Comparison of ENCODE assay signal across 23 cellular contexts in genomic region chrX:129763666-129764065, GRCh38. TPM values are rescaled to one million over a fixed set of nuclear protein-coding genes. Genes with fewer than 3 reads are reported as not detected.
DNase-seq lines count a peak whose midpoint lies in the region; ATAC-seq, FAIRE-seq and TF ChIP-seq lines count a peak whose summit lies in the region.
"Had no signal": no experiment of that assay in that cellular context is flagged by ENCODE, and none has a peak within 500 bp of the region (broad histone marks: within the 10 kb centered on the region; RNA-seq: fewer than 3 reads in every experiment).

No MANE protein-coding gene starts in this region.

- H3K4me3 Mint-ChIP-seq in dendritic cell treated with granulocyte-macrophage colony-stimulating factor and Interleukin-4, amounts not matched to agents 40 ng/mL and 50 ng/mL, for 4 days = no peak overlapping the region
- H3K4me3 Mint-ChIP-seq: CD4-positive, alpha-beta memory T cell had no signal

- intact Hi-C loops in HepG2 (cut with micrococcal nuclease; ENCODE audit: unreplicated experiment) = no loop called here
- intact Hi-C loops in right lobe of liver (cut with DNase I) = no loop called here
- intact Hi-C loops in OCI-LY7 (cut with micrococcal nuclease; ENCODE audit: unreplicated experiment) = no loop called here
- intact Hi-C loops in dendritic cell treated with granulocyte-macrophage colony-stimulating factor and Interleukin-4, amounts not matched to agents 40 ng/mL and 50 ng/mL, for 4 days (cut with micrococcal nuclease) = no loop called here

- H3K4me2 ChIP-seq in HepG2 (ENCODE audit: low read depth, low read length) (no peak overlapping the region), OCI-LY7 (ENCODE audit: low read length) (no peak overlapping the region)

- H3K36me3 Mint-ChIP-seq in dendritic cell treated with granulocyte-macrophage colony-stimulating factor and Interleukin-4, amounts not matched to agents 40 ng/mL and 50 ng/mL, for 4 days (ENCODE audit: low read depth) = no peaks in the 10 kb centered on the region
- H3K36me3 Mint-ChIP-seq: CD4-positive, alpha-beta memory T cell had no signal

- H3K4me1 ChIP-seq in HepG2 (ENCODE audit: insufficient read depth, low read length) (peaks cover 3% of the 10 kb centered on the region), right lobe of liver (no peaks in the 10 kb centered on the region), OCI-LY7 (ENCODE audit: insufficient read depth, low read length, poor library complexity, severe bottlenecking) (peaks cover 68% of the 10 kb centered on the region)

- no peaks in the 10 kb centered on the region for H3K79me2 ChIP-seq in HepG2 (ENCODE audit: insufficient read depth, low read length)
- H3K79me2 ChIP-seq in OCI-LY7 (ENCODE audit: insufficient read depth, low read depth, low read length) = no peaks in the 10 kb centered on the region

- CTCF ChIA-PET in HepG2 (lab: Yijun Ruan, JAX; ENCODE audit: low intra/inter-chr PET ratio, low total read pairs) (no interaction called here), OCI-LY7 (lab: Charles Lee; ENCODE audit: unreplicated experiment) (no interaction called here)

- H3K9ac ChIP-seq in HepG2 (ENCODE audit: insufficient read depth, low read depth, low read length) = no peak overlapping the region
- H3K9ac ChIP-seq: GM23248 had no signal

- no peaks in the 10 kb centered on the region for H3K27me3 Mint-ChIP-seq in dendritic cell treated with granulocyte-macrophage colony-stimulating factor and Interleukin-4, amounts not matched to agents 40 ng/mL and 50 ng/mL, for 4 days
- H3K27me3 Mint-ChIP-seq: CD4-positive, alpha-beta memory T cell had no signal

- in situ Hi-C loops in HepG2 (cut with HindIII; ENCODE audit: extremely low pct_ligation_motif_present, low pct_unique_long_range_greater_than_20kb) = no loop called here

- TF ChIP-seq CTCF in HepG2 (CRISPR knock-in tag; IDR thresholded peaks at IDR 0.05) (no peak), right lobe of liver (IDR thresholded peaks at IDR 0.05) (no peak), OCI-LY7 (conservative IDR thresholded peaks at IDR 0.05; ENCODE audit: low read length) (no peak)

- no TSS peak for BruUV-seq in HepG2 (replicated peaks; lab: Mats Ljungman, UMichigan)
- BruUV-seq in OCI-LY7 (replicated peaks; lab: Mats Ljungman, UMichigan) = no TSS peak

- no peaks in the 10 kb centered on the region for H3K36me3 ChIP-seq in HepG2 (replicated peaks in 1 of 2; ENCODE audit: control insufficient read depth in 1 of 2, insufficient read depth in 2 of 2, low read length in 2 of 2)
- no peaks in the 10 kb centered on the region for H3K36me3 ChIP-seq in right lobe of liver
- H3K36me3 ChIP-seq in OCI-LY7 (ENCODE audit: insufficient read depth, low read length) = no peaks in the 10 kb centered on the region

- no peak for DNase-seq in HepG2 (ENCODE audit: low spot score)
- DNase-seq in right lobe of liver = no peak
- DNase-seq in GM19239 (ENCODE audit: insufficient read length, low spot score) = no peak
- DNase-seq in OCI-LY7 (ENCODE audit: low spot score) = no peak
- DNase-seq in LoVo (ENCODE audit: low spot score) = no peak
- DNase-seq: 8988T; C1 segment of cervical spinal cord; Calu3; CD4-positive, alpha-beta memory T cell; COR-L47; DMS53; DMS79 treated with DMSO at 0.1 percent for 48 hours; GM23248; H7; HCEC 1CT had no signal

- TF ChIP-seq EP300 in HepG2 (IDR thresholded peaks at IDR 0.05; ENCODE audit: low read depth in 2 of 2, low read length in 2 of 2) (no peak), HepG2 (CRISPR knock-in tag; IDR thresholded peaks at IDR 0.05; ENCODE audit: borderline replicate concordance) (no peak)

- H3K27me3 ChIP-seq in HepG2 (ENCODE audit: control insufficient read depth in 1 of 2, insufficient read depth in 2 of 2, low read length in 2 of 2) = no peaks in the 10 kb centered on the region
- no peaks in the 10 kb centered on the region for H3K27me3 ChIP-seq in right lobe of liver

- H4K20me1 ChIP-seq in HepG2 (ENCODE audit: insufficient read depth, low read length) (no peaks in the 10 kb centered on the region), OCI-LY7 (ENCODE audit: insufficient read depth, low read length) (no peaks in the 10 kb centered on the region)

- no peak overlapping the region for H3K4me3 ChIP-seq in HepG2 (replicated peaks in 1 of 3; ENCODE audit: insufficient read depth in 1 of 3, low read depth in 2 of 3, low read length in 3 of 3)
- no peak overlapping the region for H3K4me3 ChIP-seq in right lobe of liver
- H3K4me3 ChIP-seq in OCI-LY7 (ENCODE audit: low read depth, low read length, poor library complexity, severe bottlenecking) = no peak overlapping the region
- H3K4me3 ChIP-seq: GM23248 had no signal

- TF ChIP-seq POLR2A in HepG2 (IDR thresholded peaks at IDR 0.05; ENCODE audit: insufficient read depth in 1 of 2, low read depth in 2 of 2, low read length in 2 of 2) = no peak
- no peak for TF ChIP-seq POLR2A in right lobe of liver (IDR thresholded peaks at IDR 0.05)

- no peak for ATAC-seq in HepG2
- ATAC-seq in right lobe of liver = no peak
- no peak for ATAC-seq in GM18873 (IDR thresholded peaks at IDR 0.05; ENCODE audit: low FRiP score, unreplicated experiment)
- ATAC-seq in HG02678 (IDR thresholded peaks at IDR 0.05; ENCODE audit: unreplicated experiment) = no peak

- FAIRE-seq in HepG2 (lab: Jason Lieb, UNC) (no peak), GM19239 (lab: Jason Lieb, UNC) (peak; percentile 89)
- FAIRE-seq: G401.6, GM12892, H1 had no signal

- H3K9me2 ChIP-seq in OCI-LY7 (ENCODE audit: insufficient read depth, low read length) = no peaks in the 10 kb centered on the region

- H3K9me3 Mint-ChIP-seq in dendritic cell treated with granulocyte-macrophage colony-stimulating factor and Interleukin-4, amounts not matched to agents 40 ng/mL and 50 ng/mL, for 4 days = no peaks in the 10 kb centered on the region

- no peak for TF ChIP-seq RAD21 in HepG2 (CRISPR knock-in tag; IDR thresholded peaks at IDR 0.05)

- no peaks in the 10 kb centered on the region for H3K9me3 ChIP-seq in HepG2 (ENCODE audit: low read length)
- no peaks in the 10 kb centered on the region for H3K9me3 ChIP-seq in right lobe of liver
- no peaks in the 10 kb centered on the region for H3K9me3 ChIP-seq in OCI-LY7 (ENCODE audit: low read length)

- H2AFZ ChIP-seq in HepG2 (ENCODE audit: low read length) (no peak overlapping the region), OCI-LY7 (ENCODE audit: low read length) (peak overlapping the region; percentile 30; the same call in 1 of the 2 replicates)
- H2AFZ ChIP-seq: GM23248 had no signal

- peaks cover 47% of the 10 kb centered on the region for H3K4me1 Mint-ChIP-seq in dendritic cell treated with granulocyte-macrophage colony-stimulating factor and Interleukin-4, amounts not matched to agents 40 ng/mL and 50 ng/mL, for 4 days (ENCODE audit: low read depth)

- POLR2A ChIA-PET in HepG2 (lab: Yijun Ruan, JAX) (no interaction called here), OCI-LY7 (lab: Charles Lee) (interaction anchor here (0.6 to 2.6 kb wide), 6 partner anchors 9 to 24 kb away, joined by 3 to 13 read pairs (median 4); no protein-coding TSS in a partner anchor)

- no peak overlapping the region for H3K27ac ChIP-seq in HepG2 (ENCODE audit: extremely low read length, insufficient read depth, low read length)
- H3K27ac ChIP-seq in right lobe of liver = no peak overlapping the region
- H3K27ac ChIP-seq in OCI-LY7 (ENCODE audit: low read depth, low read length, poor library complexity, severe bottlenecking) = no peak overlapping the region
- H3K27ac ChIP-seq: GM23248 had no signal

- peak overlapping the region; percentile 25 for H3K27ac Mint-ChIP-seq in dendritic cell treated with granulocyte-macrophage colony-stimulating factor and Interleukin-4, amounts not matched to agents 40 ng/mL and 50 ng/mL, for 4 days
- H3K27ac Mint-ChIP-seq: CD4-positive, alpha-beta memory T cell had no signal

RNA-seq across cellular contexts. Expression of gene SASH3, which starts 16.1 kb away (rescaled TPM):
- not detected in 2 replicates for total RNA-seq in HepG2 (2016; rRNA removed; fragmentation: Illumina TruSeq; extraction: Trizol)
- not detected in 2 replicates for total RNA-seq in HepG2 (2016; cell fraction: cytosol; rRNA removed; fragmentation: Illumina TruSeq; extraction: Trizol; ENCODE audit: low read depth)
- total RNA-seq in HepG2 (2016; cell fraction: insoluble cytoplasmic fraction; rRNA removed; fragmentation: Illumina TruSeq; extraction: Trizol) = not detected in 2 replicates
- not detected in 2 replicates for total RNA-seq in HepG2 (2016; cell fraction: membrane; rRNA removed; fragmentation: Illumina TruSeq; extraction: Trizol)
- total RNA-seq in HepG2 (2016; cell fraction: nucleus; rRNA removed; fragmentation: Illumina TruSeq; extraction: Trizol) = not detected in 2 replicates
- 0.08 and 0.09 TPM in 2 replicates for polyA plus RNA-seq in HepG2 (2011; rRNA removed)
- 0.11 and 0.12 TPM in 2 replicates for polyA plus RNA-seq in HepG2 (2011; cell fraction: cytosol; rRNA removed)
- 0.03 and 0.10 TPM in 2 replicates for polyA plus RNA-seq in HepG2 (2011; cell fraction: nucleus; rRNA removed)
- 0.11 TPM in 1 of 2 replicates, not detected in the other for polyA plus RNA-seq in HepG2 (2012)
- polyA plus RNA-seq in HepG2 (2016; cell fraction: cytosol; fragmentation: Illumina TruSeq; extraction: Trizol; ENCODE audit: low read depth) = not detected in 2 replicates
- not detected in 2 replicates for polyA plus RNA-seq in HepG2 (2016; cell fraction: insoluble cytoplasmic fraction; fragmentation: Illumina TruSeq; extraction: Trizol; ENCODE audit: low read depth)
- polyA plus RNA-seq in HepG2 (2016; cell fraction: membrane; fragmentation: Illumina TruSeq; extraction: Trizol; ENCODE audit: low read depth) = not detected in 2 replicates
- not detected in 2 replicates for polyA plus RNA-seq in HepG2 (2016; cell fraction: nucleus; fragmentation: Illumina TruSeq; extraction: Trizol; ENCODE audit: insufficient read depth, low read depth)
- 0.07 TPM in 1 of 2 replicates, not detected in the other for polyA minus RNA-seq in HepG2 (2011; rRNA and poly(A)+ RNA removed; ENCODE audit: low replicate concordance)
- not detected in 2 replicates for polyA minus RNA-seq in HepG2 (2011; cell fraction: cytosol; rRNA and poly(A)+ RNA removed)
- not detected in 2 replicates for polyA minus RNA-seq in HepG2 (2011; cell fraction: nucleus; rRNA and poly(A)+ RNA removed)
- 1 to 10 TPM; 1.7 to 5.7 (median 3.3) TPM for total RNA-seq in right lobe of liver
- 163 and 194 TPM in 2 replicates for total RNA-seq in OCI-LY7 (2014; rRNA removed; shearing (Covaris generic))
- 150 and 157 TPM in 2 replicates for total RNA-seq in OCI-LY7 (2022)
- total RNA-seq: A673, Calu3, GM23248, H1, H7 had no signal
- polyA plus RNA-seq: BJ, H1 had no signal

RNA-seq across cellular contexts. Expression of gene XPNPEP2, which starts 24.9 kb away (rescaled TPM):
- total RNA-seq in HepG2 (2016; rRNA removed; fragmentation: Illumina TruSeq; extraction: Trizol) (0.49 and 1.1 TPM in 2 replicates), right lobe of liver (10 to 100 TPM in 4 of 6 experiments, 1 to 10 TPM in 2; 2.9 to 30.7 (median 16.5) TPM), OCI-LY7 (2022) (not detected in 2 replicates)
- total RNA-seq in HepG2 (2016; cell fraction: cytosol; rRNA removed; fragmentation: Illumina TruSeq; extraction: Trizol; ENCODE audit: low read depth) = not detected in 2 replicates
- 0.34 and 1.1 TPM in 2 replicates for total RNA-seq in HepG2 (2016; cell fraction: insoluble cytoplasmic fraction; rRNA removed; fragmentation: Illumina TruSeq; extraction: Trizol)
- total RNA-seq in HepG2 (2016; cell fraction: membrane; rRNA removed; fragmentation: Illumina TruSeq; extraction: Trizol) = 0.15 and 0.17 TPM in 2 replicates
- total RNA-seq in HepG2 (2016; cell fraction: nucleus; rRNA removed; fragmentation: Illumina TruSeq; extraction: Trizol) = 0.68 and 1.3 TPM in 2 replicates
- 1.8 and 3.8 TPM in 2 replicates for polyA plus RNA-seq in HepG2 (2011; rRNA removed)
- polyA plus RNA-seq in HepG2 (2011; cell fraction: cytosol; rRNA removed) = 1.5 and 1.7 TPM in 2 replicates
- polyA plus RNA-seq in HepG2 (2011; cell fraction: nucleus; rRNA removed) = 3.5 and 4.1 TPM in 2 replicates
- 3.9 and 5.5 TPM in 2 replicates for polyA plus RNA-seq in HepG2 (2012)
- 0.06 and 0.21 TPM in 2 replicates for polyA plus RNA-seq in HepG2 (2016; cell fraction: cytosol; fragmentation: Illumina TruSeq; extraction: Trizol; ENCODE audit: low read depth)
- polyA plus RNA-seq in HepG2 (2016; cell fraction: insoluble cytoplasmic fraction; fragmentation: Illumina TruSeq; extraction: Trizol; ENCODE audit: low read depth) = 0.59 and 0.69 TPM in 2 replicates
- polyA plus RNA-seq in HepG2 (2016; cell fraction: membrane; fragmentation: Illumina TruSeq; extraction: Trizol; ENCODE audit: low read depth) = 0.15 and 0.25 TPM in 2 replicates
- 2.0 and 2.7 TPM in 2 replicates for polyA plus RNA-seq in HepG2 (2016; cell fraction: nucleus; fragmentation: Illumina TruSeq; extraction: Trizol; ENCODE audit: insufficient read depth, low read depth)
- 2.4 TPM in 1 of 2 replicates, not detected in the other for polyA minus RNA-seq in HepG2 (2011; rRNA and poly(A)+ RNA removed; ENCODE audit: low replicate concordance)
- polyA minus RNA-seq in HepG2 (2011; cell fraction: cytosol; rRNA and poly(A)+ RNA removed) = 0.53 and 1.3 TPM in 2 replicates
- polyA minus RNA-seq in HepG2 (2011; cell fraction: nucleus; rRNA and poly(A)+ RNA removed) = 2.1 and 2.9 TPM in 2 replicates
- total RNA-seq in OCI-LY7 (2014; rRNA removed; shearing (Covaris generic)) = not detected in 2 replicates
- total RNA-seq: A673, Calu3, H1 had no signal

Comparison
In these comparisons a context has a peak if more than half of its experiments do, and no peak if none do; other contexts are left out.
1. RNA of gene SASH3, which starts 16.1 kb away (total RNA-seq): 150 to 194 TPM in OCI-LY7; 1.7 to 5.7 TPM in right lobe of liver and not detected in HepG2; every median in the first group is over 10 times any median in the second.